ENCODE assay signal across 21 cellular contexts in the genomic region with DNA sequence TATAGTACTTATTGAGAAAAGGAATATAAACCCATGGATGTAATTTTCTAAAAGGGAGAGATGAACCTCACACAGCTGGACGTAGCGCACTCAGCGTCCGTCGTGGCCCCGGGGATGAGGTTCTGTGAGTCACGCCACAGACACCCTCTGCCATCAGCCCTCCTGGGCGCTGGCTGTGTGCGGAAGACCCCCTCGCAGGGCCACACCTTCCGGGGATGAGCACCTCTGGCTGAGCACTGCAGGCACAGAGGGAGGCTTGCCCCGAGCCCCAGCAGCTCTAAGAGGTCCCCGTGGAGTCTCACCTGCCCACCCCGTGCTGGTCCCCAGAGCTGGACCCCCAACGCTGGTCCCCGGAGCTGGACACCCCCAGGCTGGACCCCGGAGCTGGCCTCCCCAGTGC.
A peak's percentile ranks its signal among the peaks of the same experiment; 100 is the strongest.
DNase-seq lines count a peak whose midpoint lies in the region; ATAC-seq and TF ChIP-seq lines count a peak whose summit lies in the region.
"Had no signal": no experiment of that assay in that cellular context is flagged by ENCODE, and none has a peak within 500 bp of the region (broad histone marks: within the 10 kb centered on the region; RNA-seq: fewer than 3 reads in every experiment).

No MANE protein-coding gene starts in this region.

- H3K27me3 ChIP-seq in left ventricle myocardium inferior (ENCODE audit: low read depth): peaks cover 53% of the 10 kb centered on the region
- peaks cover 0 to 29% (median 0%) of the 10 kb centered on the region in 7 donors for H3K27me3 ChIP-seq in spleen (replicated peaks in 1 of 7)
- H3K27me3 ChIP-seq: BLaER1 treated with 17β-estradiol and CSF1 and Interleukin-3, amounts not matched to agents 10 nM and 100 nM had no signal

- DNase-seq in left cardiac atrium (peak; percentile 1), left ventricle myocardium inferior (no peak), chondrocyte (ENCODE audit: low spot score) (peak; percentile 84), mesenteric fat pad (ENCODE audit: low spot score) (peak; percentile 76), spleen (peak; percentile 54), KG1 (lab: John Stamatoyannopoulos, UW) (no peak), activated gamma-delta T cell treated with Interleukin-2 at 50 U/mL for 16 hours (no peak), NCI-H446 (lab: John Stamatoyannopoulos, UW) (no peak)
- DNase-seq: CD4-positive, CD25-positive, alpha-beta regulatory T cell; CD8-positive, alpha-beta memory T cell; COR-L47; DMS 273 treated with DMSO at 0.1 percent for 48 hours; DMS53; DND-41; EL; GOT3; H9 had no signal

- WGBS in spleen, 5 donors: 82 to 91% (median 83%) methylated on average over 10 to 17 of the region's 17 CpGs

- H3K9me3 ChIP-seq in left ventricle myocardium inferior (replicated peaks) (no peaks in the 10 kb centered on the region), spleen (no peaks in the 10 kb centered on the region)

- peaks cover 2% of the 10 kb centered on the region for H3K27me3 Mint-ChIP-seq in chondrocyte (ENCODE audit: low read depth)
- H3K27me3 Mint-ChIP-seq: B cell; CD4-positive, CD25-positive, alpha-beta regulatory T cell had no signal

- H3K4me1 ChIP-seq in left ventricle myocardium inferior: no peaks in the 10 kb centered on the region
- no peaks in the 10 kb centered on the region for H3K4me1 ChIP-seq in spleen

- H3K9me3 Mint-ChIP-seq in chondrocyte (ENCODE audit: low read depth): no peaks in the 10 kb centered on the region
- H3K9me3 Mint-ChIP-seq: CD8-positive, alpha-beta memory T cell had no signal

- H3K27ac ChIP-seq in left ventricle myocardium inferior (replicated peaks) (no peak overlapping the region), spleen (no peak overlapping the region)
- H3K27ac ChIP-seq: BLaER1 treated with 17β-estradiol and CSF1 and Interleukin-3, amounts not matched to agents 10 nM and 100 nM had no signal

- H3K4me3 ChIP-seq in left ventricle myocardium inferior (no peak overlapping the region), spleen (no peak overlapping the region)
- H3K4me3 ChIP-seq: BLaER1 treated with 17β-estradiol and CSF1 and Interleukin-3, amounts not matched to agents 10 nM and 100 nM; GM12878 had no signal

- no peak overlapping the region for H3K4me3 Mint-ChIP-seq in chondrocyte (ENCODE audit: unreplicated experiment)
- H3K4me3 Mint-ChIP-seq: B cell; CD4-positive, CD25-positive, alpha-beta regulatory T cell; CD8-positive, alpha-beta memory T cell; H9 had no signal

- no peaks in the 10 kb centered on the region for H3K36me3 ChIP-seq in left ventricle myocardium inferior
- no peaks in the 10 kb centered on the region for H3K36me3 ChIP-seq in spleen
- H3K36me3 ChIP-seq: BLaER1 treated with 17β-estradiol and CSF1 and Interleukin-3, amounts not matched to agents 10 nM and 100 nM had no signal

- TF ChIP-seq CTCF in left ventricle myocardium inferior (IDR thresholded peaks at IDR 0.05; ENCODE audit: borderline replicate concordance) (no peak), chondrocyte (IDR thresholded peaks at IDR 0.05) (no peak), spleen (IDR thresholded peaks at IDR 0.05 in 8 of 11, conservative IDR thresholded peaks at IDR 0.05 in 3 of 11) (no peak)

- intact Hi-C loops in left cardiac atrium (cut with DNase I): no loop called here
- intact Hi-C loops in left ventricle myocardium inferior (cut with micrococcal nuclease): no loop called here
- intact Hi-C loops in spleen (cut with DNase I; ENCODE audit: low total_unique reads): no loop called here

- H3K36me3 Mint-ChIP-seq in chondrocyte (ENCODE audit: low read depth): no peaks in the 10 kb centered on the region
- H3K36me3 Mint-ChIP-seq: CD4-positive, CD25-positive, alpha-beta regulatory T cell; CD8-positive, alpha-beta memory T cell had no signal

- H3K4me1 Mint-ChIP-seq in chondrocyte (ENCODE audit: low read depth): no peaks in the 10 kb centered on the region
- H3K4me1 Mint-ChIP-seq: B cell; CD4-positive, CD25-positive, alpha-beta regulatory T cell; H9 had no signal

- no peak overlapping the region for H3K27ac Mint-ChIP-seq in chondrocyte (ENCODE audit: unreplicated experiment)
- H3K27ac Mint-ChIP-seq: B cell; CD4-positive, CD25-positive, alpha-beta regulatory T cell; CD8-positive, alpha-beta memory T cell; H9 had no signal

- TF ChIP-seq POLR2A in spleen (IDR thresholded peaks at IDR 0.05): no peak

- no peak for ATAC-seq in left cardiac atrium
- ATAC-seq: GM12878, HepG2 had no signal

Comparison
In these comparisons a context has a peak if more than half of its experiments do, and no peak if none do; other contexts are left out.
1. DNase-seq: peak in left cardiac atrium (single experiment), chondrocyte (single experiment), mesenteric fat pad (single experiment) and spleen (single experiment); none in left ventricle myocardium inferior (single experiment), KG1 (single experiment), activated gamma-delta T cell treated with Interleukin-2 at 50 U/mL for 16 hours (single experiment) and NCI-H446 (0 of 2).